Comparison of ENCODE assay signal across 24 cellular contexts in the genomic region with DNA sequence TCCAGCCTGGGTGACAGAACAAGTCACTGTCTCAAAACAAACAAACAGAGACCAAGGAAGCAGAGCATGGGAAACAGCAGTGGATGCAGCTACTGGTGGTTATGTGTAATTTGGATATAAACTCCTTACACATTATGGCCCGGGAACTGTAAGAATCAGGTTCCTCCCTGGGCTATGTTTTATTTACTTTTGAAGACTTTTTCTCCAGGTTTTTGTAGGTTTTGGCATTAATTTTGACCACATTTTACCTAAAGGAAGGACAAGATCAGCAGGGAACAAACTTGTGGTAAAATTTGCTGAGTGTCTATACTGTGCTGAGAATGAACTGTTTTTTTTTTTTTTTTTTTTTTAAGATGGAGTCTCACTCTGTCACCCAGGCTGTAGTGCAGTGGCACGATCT. TPM values are rescaled to one million over a fixed set of nuclear protein-coding genes. Genes with fewer than 3 reads are reported as not detected.
A peak's percentile ranks its signal among the peaks of the same experiment; 100 is the strongest.
DNase-seq lines count a peak whose midpoint lies in the region; ATAC-seq and TF ChIP-seq lines count a peak whose summit lies in the region.
"Had no signal": no experiment of that assay in that cellular context is flagged by ENCODE, and none has a peak within 500 bp of the region (broad histone marks: within the 10 kb centered on the region; RNA-seq: fewer than 3 reads in every experiment).

No MANE protein-coding gene starts in this region.

- 94% methylated on average over 2 of the region's 2 CpGs for WGBS in hepatocyte (ENCODE audit: low lambda C conversion rate, missing lambda C conversion rate)

- ATAC-seq in CD8-positive, alpha-beta T cell, result peak; percentile 23
- no peak for ATAC-seq in central memory CD8-positive, alpha-beta T cell (replicated peaks; ENCODE audit: extremely low read depth, poor library complexity, severe bottlenecking)
- no peak for ATAC-seq in HG03175 (IDR thresholded peaks at IDR 0.05; ENCODE audit: unreplicated experiment)
- ATAC-seq: left lobe of liver; stimulated activated memory B cell treated with anti-CD40 and anti-IgM and Interleukin-4, amounts not matched to agents 10 μg/mL and 1 μg/mL and 100 μg/mL, for 72 hours had no signal

- H3K27me3 ChIP-seq in CD8-positive, alpha-beta T cell (ENCODE audit: insufficient read depth, low read length), result no peaks in the 10 kb centered on the region
- no peaks in the 10 kb centered on the region for H3K27me3 ChIP-seq in hepatocyte
- H3K27me3 ChIP-seq: brain microvascular endothelial cell had no signal

- H3K36me3 ChIP-seq in CD8-positive, alpha-beta T cell (ENCODE audit: insufficient read depth, low read length), result no peaks in the 10 kb centered on the region
- H3K36me3 ChIP-seq in SK-N-MC (ENCODE audit: insufficient read depth, low read length), result peaks cover 13% of the 10 kb centered on the region; the same call in 1 of the 2 replicates
- H3K36me3 ChIP-seq in hepatocyte (replicated peaks; ENCODE audit: insufficient read depth, low read depth), result no peaks in the 10 kb centered on the region
- H3K36me3 ChIP-seq: brain microvascular endothelial cell, thoracic aorta had no signal

- H3K36me3 Mint-ChIP-seq in CD8-positive, alpha-beta T cell, result peaks cover 42% of the 10 kb centered on the region
- peaks cover 23% of the 10 kb centered on the region for H3K36me3 Mint-ChIP-seq in central memory CD8-positive, alpha-beta T cell (ENCODE audit: insufficient read depth)

- no peaks in the 10 kb centered on the region for H3K27me3 Mint-ChIP-seq in CD8-positive, alpha-beta T cell (ENCODE audit: low read depth)
- no peaks in the 10 kb centered on the region for H3K27me3 Mint-ChIP-seq in central memory CD8-positive, alpha-beta T cell
- H3K27me3 Mint-ChIP-seq: progenitor cell of endocrine pancreas; stimulated activated memory B cell treated with anti-CD40 and anti-IgM and Interleukin-4, amounts not matched to agents 10 μg/mL and 1 μg/mL and 100 μg/mL, for 72 hours had no signal

- H3K9me2 ChIP-seq in hepatocyte (replicated peaks; ENCODE audit: insufficient read depth), result no peaks in the 10 kb centered on the region

- TF ChIP-seq CTCF in C4-2B (conservative IDR thresholded peaks at IDR 0.05), result no peak
- no peak for TF ChIP-seq CTCF in CD8-positive, alpha-beta T cell (IDR thresholded peaks at IDR 0.05)
- no peak for TF ChIP-seq CTCF in hepatocyte (IDR thresholded peaks at IDR 0.05; ENCODE audit: poor library complexity)

- intact Hi-C loops in CD8-positive, alpha-beta T cell (cut with DNase I, micrococcal nuclease), result no loop called here

- CTCF ChIA-PET in CD8-positive, alpha-beta T cell (lab: Charles Lee), result no interaction called here

- H3K4me3 ChIP-seq in CD8-positive, alpha-beta T cell (ENCODE audit: low read depth, low read length), result no peak overlapping the region
- no peak overlapping the region for H3K4me3 ChIP-seq in SK-N-MC
- H3K4me3 ChIP-seq in hepatocyte, result no peak overlapping the region
- H3K4me3 ChIP-seq: thoracic aorta had no signal

- no peak overlapping the region for H3K4me2 ChIP-seq in hepatocyte

- H3K27ac ChIP-seq in C4-2B (peak overlapping the region; percentile 19), SK-N-MC (no peak overlapping the region), hepatocyte (no peak overlapping the region)
- H3K27ac ChIP-seq in CD8-positive, alpha-beta T cell (ENCODE audit: low read depth, low read length), result no peak overlapping the region
- H3K27ac ChIP-seq: brain microvascular endothelial cell, thoracic aorta had no signal

- H3K9me3 ChIP-seq in CD8-positive, alpha-beta T cell (ENCODE audit: low read length), result no peaks in the 10 kb centered on the region
- H3K9me3 ChIP-seq in SK-N-MC (ENCODE audit: low read depth, low read length), result no peaks in the 10 kb centered on the region
- no peaks in the 10 kb centered on the region for H3K9me3 ChIP-seq in hepatocyte (ENCODE audit: low read depth)
- H3K9me3 ChIP-seq: thoracic aorta had no signal

- no peak overlapping the region for H2AFZ ChIP-seq in hepatocyte

- peaks cover 81% of the 10 kb centered on the region for H4K20me1 ChIP-seq in hepatocyte (ENCODE audit: insufficient read depth, poor library complexity, severe bottlenecking)

- H3K4me1 ChIP-seq in CD8-positive, alpha-beta T cell (ENCODE audit: insufficient read depth, low read length), result peaks cover 84% of the 10 kb centered on the region
- H3K4me1 ChIP-seq in hepatocyte (ENCODE audit: insufficient read depth), result no peaks in the 10 kb centered on the region

- no peak overlapping the region for H3K9ac ChIP-seq in SK-N-MC (ENCODE audit: insufficient read length)

- POLR2A ChIA-PET in CD8-positive, alpha-beta T cell (lab: Charles Lee), result interaction anchor here (0.6 kb wide), 1 partner anchor 36 kb away, joined by 6 read pairs; no protein-coding TSS in a partner anchor

- peak overlapping the region; percentile 66 for H3K27ac Mint-ChIP-seq in CD8-positive, alpha-beta T cell
- H3K27ac Mint-ChIP-seq in central memory CD8-positive, alpha-beta T cell (ENCODE audit: low read depth), result peak overlapping the region; percentile 65
- H3K27ac Mint-ChIP-seq: progenitor cell of endocrine pancreas; stimulated activated memory B cell treated with anti-CD40 and anti-IgM and Interleukin-4, amounts not matched to agents 10 μg/mL and 1 μg/mL and 100 μg/mL, for 72 hours had no signal

- H3K9me3 Mint-ChIP-seq in CD8-positive, alpha-beta T cell, result no peaks in the 10 kb centered on the region
- no peaks in the 10 kb centered on the region for H3K9me3 Mint-ChIP-seq in central memory CD8-positive, alpha-beta T cell
- H3K9me3 Mint-ChIP-seq: neural crest cell; stimulated activated memory B cell treated with anti-CD40 and anti-IgM and Interleukin-4, amounts not matched to agents 10 μg/mL and 1 μg/mL and 100 μg/mL, for 72 hours had no signal

- peaks cover 90% of the 10 kb centered on the region for H3K4me1 Mint-ChIP-seq in CD8-positive, alpha-beta T cell (ENCODE audit: low read depth)
- peaks cover 83% of the 10 kb centered on the region for H3K4me1 Mint-ChIP-seq in central memory CD8-positive, alpha-beta T cell

- H3K79me2 ChIP-seq in hepatocyte, result peaks cover 100% of the 10 kb centered on the region

- no peak for DNase-seq in CD8-positive, alpha-beta T cell
- DNase-seq in SK-N-MC (ENCODE audit: low read depth, low spot score) (peak; percentile 22), SHP77 (lab: John Stamatoyannopoulos, UW) (no peak), hepatocyte (ENCODE audit: low spot score) (no peak)
- no peak for DNase-seq in central memory CD8-positive, alpha-beta T cell (ENCODE audit: low spot score in 2 of 2)
- DNase-seq: activated CD4-positive, CD25-positive, alpha-beta regulatory T cell; activated CD8-positive, alpha-beta memory T cell treated with anti-CD3 and anti-CD28 coated beads, Interleukin-2, amount 50 U/mL, for 4 hours; activated naive CD4-positive, alpha-beta T cell treated with anti-CD3 and anti-CD28 coated beads, Interleukin-2, amount 50 U/mL, for 16 hours; brain microvascular endothelial cell; cortex of kidney; glutamatergic neuron; H7; midbrain; NCI-H1105; NCI-H2081 treated with DMSO at 0.1 percent for 48 hours; NK-92 treated with Interleukin-12 subunit alpha and Interleukin-12 subunit beta, amount 100 ng/mL, for 24 hours; T1000 had no signal

- peak overlapping the region; percentile 23 for H3K4me3 Mint-ChIP-seq in CD8-positive, alpha-beta T cell
- H3K4me3 Mint-ChIP-seq in central memory CD8-positive, alpha-beta T cell, result peak overlapping the region; percentile 6
- H3K4me3 Mint-ChIP-seq: neural crest cell; stimulated activated memory B cell treated with anti-CD40 and anti-IgM and Interleukin-4, amounts not matched to agents 10 μg/mL and 1 μg/mL and 100 μg/mL, for 72 hours had no signal

RNA-seq across cellular contexts. Expression of a gene that starts 8.4 kb away (rescaled TPM):
- total RNA-seq in CD8-positive, alpha-beta T cell, result 10 to 100 TPM; 93.1 to 98.3 TPM
- total RNA-seq in hepatocyte, result 46.9 and 60.5 TPM in 2 replicates
- polyA plus RNA-seq in hepatocyte, result 28.3 and 35.2 TPM in 2 replicates
